15 cellular contexts compared by ENCODE assay signal in genomic region chr18:36281941-36282340, GRCh38. TPM values are rescaled to one million over a fixed set of nuclear protein-coding genes. Genes with fewer than 3 reads are reported as not detected.
"Had no signal": no experiment of that assay in that cellular context is flagged by ENCODE, and none has a peak within 500 bp of the region (broad histone marks: within the 10 kb centered on the region; RNA-seq: fewer than 3 reads in every experiment).

No MANE protein-coding gene starts in this region.

- H3K27ac ChIP-seq: breast epithelium, heart left ventricle, neutrophil had no signal

- H3K9me3 Mint-ChIP-seq: activated naive CD4-positive, alpha-beta T cell treated with anti-CD3 and anti-CD28 coated beads, Interleukin-2, amount 50 U/mL, for 72 hours; activated T-cell treated with anti-CD3 and anti-CD28 coated beads, Interleukin-2, amount 50 U/mL, for 4 hours; naive thymus-derived CD8-positive, alpha-beta T cell; stimulated activated naive CD8-positive, alpha-beta T cell treated with anti-CD3 and anti-CD28 coated beads, Interleukin-15, Interleukin-2, amounts not matched to agents 100 ng/mL and 50 ng/mL, for 24 hours had no signal

- DNase-seq: activated CD4-positive, alpha-beta T cell treated with anti-CD3 and anti-CD28 coated beads for 1 hour; activated CD4-positive, alpha-beta T cell treated with anti-CD3 and anti-CD28 coated beads, Interleukin-2, amount 50 U/mL, for 48 hours; activated CD8-positive, alpha-beta memory T cell treated with anti-CD3 and anti-CD28 coated beads, Interleukin-2, amount 10 ng/mL, durations not matched to agents 7 days and 5 days; activated effector memory CD4-positive, alpha-beta T cell treated with anti-CD3 and anti-CD28 coated beads, Interleukin-2, amount 50 U/mL, for 16 hours; activated T-cell treated with anti-CD3 and anti-CD28 coated beads, Interleukin-2, amount 50 U/mL, for 4 hours; amniotic stem cell; heart left ventricle; naive thymus-derived CD8-positive, alpha-beta T cell; retina; stimulated activated CD4-positive, alpha-beta T cell treated with anti-CD3 and anti-CD28 coated beads, Interleukin-15, amount 100 ng/mL, for 24 hours; stimulated activated CD4-positive, alpha-beta T cell treated with anti-CD3 and anti-CD28 coated beads, Interleukin-4, amount 100 ng/mL, for 24 hours had no signal

- H3K36me3 Mint-ChIP-seq: activated CD8-positive, alpha-beta memory T cell treated with anti-CD3 and anti-CD28 coated beads, Interleukin-2, amount 10 ng/mL, durations not matched to agents 7 days and 5 days; activated naive CD4-positive, alpha-beta T cell treated with anti-CD3 and anti-CD28 coated beads, Interleukin-2, amount 50 U/mL, for 72 hours; naive thymus-derived CD8-positive, alpha-beta T cell had no signal

- H3K27ac Mint-ChIP-seq: activated CD8-positive, alpha-beta memory T cell treated with anti-CD3 and anti-CD28 coated beads, Interleukin-2, amount 10 ng/mL, durations not matched to agents 7 days and 5 days; activated naive CD4-positive, alpha-beta T cell treated with anti-CD3 and anti-CD28 coated beads, Interleukin-2, amount 50 U/mL, for 72 hours; naive thymus-derived CD8-positive, alpha-beta T cell; stimulated activated naive CD8-positive, alpha-beta T cell treated with anti-CD3 and anti-CD28 coated beads, Interleukin-15, Interleukin-2, amounts not matched to agents 100 ng/mL and 50 ng/mL, for 24 hours had no signal

- H3K4me3 ChIP-seq: breast epithelium, heart left ventricle had no signal

- H3K9me3 ChIP-seq: breast epithelium, heart left ventricle, neutrophil had no signal

- H3K36me3 ChIP-seq: breast epithelium, heart left ventricle, neutrophil had no signal

- H3K4me1 ChIP-seq: breast epithelium, heart left ventricle had no signal

- H3K4me3 Mint-ChIP-seq: activated CD8-positive, alpha-beta memory T cell treated with anti-CD3 and anti-CD28 coated beads, Interleukin-2, amount 10 ng/mL, durations not matched to agents 7 days and 5 days; activated T-cell treated with anti-CD3 and anti-CD28 coated beads, Interleukin-2, amount 50 U/mL, for 4 hours; naive thymus-derived CD8-positive, alpha-beta T cell; stimulated activated naive CD8-positive, alpha-beta T cell treated with anti-CD3 and anti-CD28 coated beads, Interleukin-15, Interleukin-2, amounts not matched to agents 100 ng/mL and 50 ng/mL, for 24 hours had no signal

- ATAC-seq: activated CD8-positive, alpha-beta memory T cell treated with anti-CD3 and anti-CD28 coated beads, Interleukin-2, amount 10 ng/mL, durations not matched to agents 7 days and 5 days; activated naive CD4-positive, alpha-beta T cell treated with anti-CD3 and anti-CD28 coated beads, Interleukin-2, amount 50 U/mL, for 72 hours; activated T-cell treated with anti-CD3 and anti-CD28 coated beads, Interleukin-2, amount 50 U/mL, for 4 hours; heart left ventricle; naive thymus-derived CD8-positive, alpha-beta T cell had no signal

- H3K4me1 Mint-ChIP-seq: activated CD8-positive, alpha-beta memory T cell treated with anti-CD3 and anti-CD28 coated beads, Interleukin-2, amount 10 ng/mL, durations not matched to agents 7 days and 5 days had no signal

RNA-seq across cellular contexts. Expression of gene FHOD3, which starts 15.6 kb away (rescaled TPM):
- total RNA-seq: activated CD8-positive, alpha-beta memory T cell treated with anti-CD3 and anti-CD28 coated beads, Interleukin-2, amount 10 ng/mL, durations not matched to agents 7 days and 5 days; activated naive CD4-positive, alpha-beta T cell treated with anti-CD3 and anti-CD28 coated beads, Interleukin-2, amount 50 U/mL, for 72 hours; naive thymus-derived CD8-positive, alpha-beta T cell had no signal
- polyA plus RNA-seq: naive thymus-derived CD8-positive, alpha-beta T cell had no signal
